ENCODE assay signal across 17 cellular contexts in the genomic region with DNA sequence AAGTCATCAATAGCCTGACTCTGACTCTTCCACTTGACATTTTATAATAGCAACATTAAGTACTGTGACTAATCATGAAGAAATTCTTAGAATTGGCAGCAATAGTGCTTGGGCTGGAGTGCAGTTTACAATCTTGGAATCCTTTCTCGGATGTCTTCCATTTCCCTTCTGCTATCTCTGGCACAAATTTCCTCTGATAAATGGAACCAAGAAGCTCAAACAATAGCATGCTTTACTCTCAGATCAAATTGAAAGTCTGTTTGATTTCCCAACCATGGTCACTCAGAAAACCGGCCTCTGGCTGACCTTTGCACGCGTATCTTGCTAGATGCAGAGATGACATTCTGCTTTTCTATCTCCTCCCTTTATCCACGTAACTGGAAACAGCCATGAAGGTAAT.
DNase-seq lines count a peak whose midpoint lies in the region; ATAC-seq, FAIRE-seq and TF ChIP-seq lines count a peak whose summit lies in the region.
"Had no signal": no experiment of that assay in that cellular context is flagged by ENCODE, and none has a peak within 500 bp of the region (broad histone marks: within the 10 kb centered on the region; RNA-seq: fewer than 3 reads in every experiment).

No MANE protein-coding gene starts in this region.

- no peaks in the 10 kb centered on the region for H3K36me3 ChIP-seq in left lung
- H3K36me3 ChIP-seq: esophagus muscularis mucosa, lower lobe of right lung had no signal

- no peaks in the 10 kb centered on the region for H3K27me3 ChIP-seq in left lung
- H3K27me3 ChIP-seq: esophagus muscularis mucosa, testis had no signal

- no peak overlapping the region for H3K27ac ChIP-seq in left lung
- H3K27ac ChIP-seq: esophagus muscularis mucosa, lower lobe of right lung, parathyroid adenoma, testis had no signal

- ATAC-seq in left lung = peak; percentile 77
- ATAC-seq in HG03460 (IDR thresholded peaks at IDR 0.05; ENCODE audit: unreplicated experiment) = no peak
- ATAC-seq in GM21723 (IDR thresholded peaks at IDR 0.05; ENCODE audit: unreplicated experiment) = no peak
- ATAC-seq: lower lobe of right lung had no signal

- H3K9me3 ChIP-seq in left lung = no peaks in the 10 kb centered on the region
- H3K9me3 ChIP-seq: esophagus muscularis mucosa, lower lobe of right lung, testis had no signal

- H3K4me1 ChIP-seq in left lung = no peaks in the 10 kb centered on the region
- H3K4me1 ChIP-seq: lower lobe of right lung, parathyroid adenoma, testis had no signal

- no peak for FAIRE-seq in HTR-8/SVneo (lab: Jason Lieb, UNC)
- FAIRE-seq: H1 had no signal

- H3K4me3 ChIP-seq in left lung = no peak overlapping the region
- H3K4me3 ChIP-seq: esophagus muscularis mucosa, lower lobe of right lung, testis had no signal

- intact Hi-C loops in left lung (cut with DNase I) = no loop called here

- DNase-seq in AG08395 (ENCODE audit: low spot score) (peak; percentile 35), HTR-8/SVneo (ENCODE audit: insufficient read length, low spot score) (peak; percentile 1), dedifferentiated amniotic fluid mesenchymal stem cell (ENCODE audit: extremely low spot score) (peak; percentile 34), left lung (no peak), NCI-H82 treated with DMSO at 0.1 percent for 48 hours (lab: John Stamatoyannopoulos, UW; ENCODE audit: unreplicated experiment) (no peak), NCI-H146 (lab: John Stamatoyannopoulos, UW) (no peak)
- DNase-seq: activated B cell treated with CpG ODN at 0.5 μM for 24 hours, activated T-cell treated with anti-CD3 and anti-CD28 coated beads for 4 hours, anterior cingulate cortex, lower lobe of right lung, NCI-H2227 treated with DMSO at 0.1 percent for 48 hours, testis had no signal

- TF ChIP-seq CTCF in left lung (IDR thresholded peaks at IDR 0.05) = no peak

Comparison
In these comparisons a context has a peak if more than half of its experiments do, and no peak if none do; other contexts are left out.
1. DNase-seq: peak in AG08395 (single experiment), HTR-8/SVneo (single experiment) and dedifferentiated amniotic fluid mesenchymal stem cell (single experiment); none in left lung (0 of 2), NCI-H82 treated with DMSO at 0.1 percent for 48 hours (single experiment) and NCI-H146 (single experiment).